26 cellular contexts compared by ENCODE assay signal in genomic region chr4:73743825-73744602, GRCh38. TPM values are rescaled to one million over a fixed set of nuclear protein-coding genes. Genes with fewer than 3 reads are reported as not detected.
DNase-seq lines count a peak whose midpoint lies in the region; ATAC-seq and TF ChIP-seq lines count a peak whose summit lies in the region.
"Had no signal": no experiment of that assay in that cellular context is flagged by ENCODE, and none has a peak within 500 bp of the region (broad histone marks: within the 10 kb centered on the region; RNA-seq: fewer than 3 reads in every experiment).

No MANE protein-coding gene starts in this region.

- peaks cover 29% of the 10 kb centered on the region for H3K36me3 ChIP-seq in neutrophil
- H3K36me3 ChIP-seq: Peyer's patch had no signal

- DNase-seq in Calu3: no peak
- DNase-seq in OCI-M1 (lab: John Stamatoyannopoulos, UW): peak; percentile 26
- peak; percentile 56 for DNase-seq in fibroblast of pulmonary artery (ENCODE audit: low read depth)
- DNase-seq in naive thymus-derived CD8-positive, alpha-beta T cell: no peak
- DNase-seq in HT-29 (ENCODE audit: low spot score): no peak
- DNase-seq in pons (ENCODE audit: low spot score): no peak
- DNase-seq: C1 segment of cervical spinal cord; Caco-2; CD8-positive, alpha-beta T cell; DMS 273 treated with DMSO at 0.1 percent for 48 hours; DMS79; EL; HCEC 1CT; Kasumi-1; NCI-H1105; NCI-H1436 treated with DMSO at 0.1 percent for 48 hours; NCI-H187 treated with DMSO at 0.1 percent for 48 hours; NCI-H2171 treated with DMSO at 0.1 percent for 48 hours; NCI-H524; NCI-H774; Peyer's patch; SIG-M5; SK-N-SH; SW 1271 had no signal

- ATAC-seq in naive thymus-derived CD8-positive, alpha-beta T cell: no peak
- ATAC-seq: CD8-positive, alpha-beta T cell had no signal

- TF ChIP-seq CTCF in Calu3 (IDR thresholded peaks at IDR 0.05; ENCODE audit: unreplicated experiment) (no peak), fibroblast of pulmonary artery (IDR thresholded peaks at IDR 0.05; ENCODE audit: low read length, missing control alignments) (no peak), neutrophil (IDR thresholded peaks at IDR 0.05) (no peak)

- H3K27me3 Mint-ChIP-seq in Calu3 (ENCODE audit: unreplicated experiment): no peaks in the 10 kb centered on the region
- peaks cover 0 to 7% (median 2%) of the 10 kb centered on the region in 5 donors for H3K27me3 Mint-ChIP-seq in naive thymus-derived CD8-positive, alpha-beta T cell

- no peaks in the 10 kb centered on the region for H3K9me3 Mint-ChIP-seq in Calu3 (ENCODE audit: low read depth, unreplicated experiment)
- H3K9me3 Mint-ChIP-seq in naive thymus-derived CD8-positive, alpha-beta T cell: peaks cover 0 to 10% (median 3%) of the 10 kb centered on the region in 9 donors

- peak overlapping the region; percentile 54 for H3K27ac Mint-ChIP-seq in Calu3 (ENCODE audit: unreplicated experiment)
- H3K27ac Mint-ChIP-seq in naive thymus-derived CD8-positive, alpha-beta T cell: no peak overlapping the region
- H3K27ac Mint-ChIP-seq: CD8-positive, alpha-beta T cell had no signal

- H3K4me3 ChIP-seq in fibroblast of pulmonary artery (replicated peaks; ENCODE audit: low read depth, low read length): no peak overlapping the region
- H3K4me3 ChIP-seq in neutrophil (ENCODE audit: low read depth in 1 of 2, low read length in 1 of 2): peak overlapping the region in 1 of 2 experiments; percentile 73
- H3K4me3 ChIP-seq: Peyer's patch had no signal

- no TSS peak for BruUV-seq in Calu3 (replicated peaks; lab: Mats Ljungman, UMichigan)

- H3K4me1 Mint-ChIP-seq in Calu3 (ENCODE audit: low read depth, unreplicated experiment): peaks cover 9% of the 10 kb centered on the region
- peaks cover 0 to 4% (median 2%) of the 10 kb centered on the region in 4 donors for H3K4me1 Mint-ChIP-seq in naive thymus-derived CD8-positive, alpha-beta T cell

- CTCF ChIA-PET in Calu3 (lab: Charles Lee): no interaction called here

- H3K27me3 ChIP-seq in neutrophil: no peaks in the 10 kb centered on the region
- H3K27me3 ChIP-seq: Peyer's patch had no signal

- no peaks in the 10 kb centered on the region for H3K9me3 ChIP-seq in neutrophil
- H3K9me3 ChIP-seq: Caco-2, Peyer's patch had no signal

- H3K4me1 ChIP-seq in neutrophil (ENCODE audit: control insufficient read depth in 1 of 2, insufficient read depth in 1 of 2, low read depth in 1 of 2, low read length in 1 of 2): peaks cover 22 to 41% of the 10 kb centered on the region in 2 experiments
- H3K4me1 ChIP-seq: Caco-2, Peyer's patch had no signal

- intact Hi-C loops in Calu3 (cut with micrococcal nuclease; ENCODE audit: unreplicated experiment): loop anchor here (10.0 kb wide), 1 partner anchor 71 kb away; no protein-coding TSS in a partner anchor

- peaks cover 32% of the 10 kb centered on the region for H3K36me3 Mint-ChIP-seq in Calu3 (ENCODE audit: insufficient read depth, unreplicated experiment)
- peaks cover 0 to 3% (median 0%) of the 10 kb centered on the region in 3 donors for H3K36me3 Mint-ChIP-seq in naive thymus-derived CD8-positive, alpha-beta T cell
- H3K36me3 Mint-ChIP-seq: CD8-positive, alpha-beta T cell had no signal

- POLR2A ChIA-PET in naive thymus-derived CD8-positive, alpha-beta T cell (lab: Charles Lee): no interaction called here

- H3K27ac ChIP-seq in neutrophil: peak overlapping the region; percentile 92
- H3K27ac ChIP-seq: Peyer's patch had no signal

- H3K4me3 Mint-ChIP-seq in Calu3 (ENCODE audit: low read depth, unreplicated experiment): peak overlapping the region; percentile 17
- no peak overlapping the region for H3K4me3 Mint-ChIP-seq in naive thymus-derived CD8-positive, alpha-beta T cell
- H3K4me3 Mint-ChIP-seq: CD8-positive, alpha-beta T cell had no signal

RNA-seq across cellular contexts. Expression of gene CXCL8, which starts 3.6 kb away (rescaled TPM):
- 222 and 404 TPM in 2 replicates for total RNA-seq in Calu3 (2022)
- total RNA-seq in naive thymus-derived CD8-positive, alpha-beta T cell: 1 to 10 TPM; 1.1 to 1.2 TPM
- polyA plus RNA-seq in naive thymus-derived CD8-positive, alpha-beta T cell: under 1 TPM in 2 of 3 donors, not detected in 1; 0.09 to 0.22 TPM
- 2.6 and 4.4 TPM in 2 replicates for total RNA-seq in HT-29 (2014; rRNA removed; shearing (Covaris generic))
- total RNA-seq: H1 had no signal
- polyA plus RNA-seq: H1 had no signal

Comparison
In these comparisons a context has a peak if more than half of its experiments do, and no peak if none do; other contexts are left out.
1. DNase-seq: peak in OCI-M1 (single experiment) and fibroblast of pulmonary artery (single experiment); none in Calu3 (single experiment), naive thymus-derived CD8-positive, alpha-beta T cell (0 of 10), HT-29 (single experiment) and pons (single experiment).
2. RNA of gene CXCL8, which starts 3.6 kb away (total RNA-seq): 222 to 404 TPM in Calu3; 2.6 to 4.4 TPM in HT-29 and 1.1 to 1.2 TPM in naive thymus-derived CD8-positive, alpha-beta T cell; every median in the first group is over 10 times any median in the second.